Comparison of ENCODE assay signal across 17 cellular contexts in genomic region chr4:52198356-52198755, GRCh38.
"Had no signal": no experiment of that assay in that cellular context is flagged by ENCODE, and none has a peak within 500 bp of the region (broad histone marks: within the 10 kb centered on the region; RNA-seq: fewer than 3 reads in every experiment).

No MANE protein-coding gene starts in this region.

- H3K4me3 ChIP-seq: coronary artery, lower lobe of right lung, pancreas, right lobe of liver, smooth muscle cell, thoracic aorta, upper lobe of left lung had no signal

- H3K9ac ChIP-seq: SK-N-SH had no signal

- H3K4me2 ChIP-seq: SK-N-SH, smooth muscle cell had no signal

- H3K27ac ChIP-seq: coronary artery, lower lobe of right lung, pancreas, right lobe of liver, upper lobe of left lung had no signal

- H3K27me3 ChIP-seq: pancreas, right lobe of liver, upper lobe of left lung had no signal

- H3K4me1 ChIP-seq: lower lobe of right lung, pancreas, right lobe of liver, upper lobe of left lung had no signal

- H3K36me3 ChIP-seq: lower lobe of right lung, pancreas, right lobe of liver, thoracic aorta, upper lobe of left lung had no signal

- H3K9me3 ChIP-seq: lower lobe of right lung, pancreas, right lobe of liver, SK-N-SH, thoracic aorta, upper lobe of left lung had no signal

- H3K9me2 ChIP-seq: SK-N-SH had no signal

- DNase-seq: activated CD4-positive, alpha-beta T cell treated with anti-CD3 and anti-CD28 coated beads for 48 hours; activated CD4-positive, CD25-positive, alpha-beta regulatory T cell; activated CD8-positive, alpha-beta T cell treated with anti-CD3 and anti-CD28 coated beads for 36 hours; activated naive CD4-positive, alpha-beta T cell treated with Interleukin-2 at 50 U/mL for 16 hours; activated naive CD8-positive, alpha-beta T cell treated with anti-CD3 and anti-CD28 coated beads, Interleukin-2, amount 10 ng/mL, durations not matched to agents 7 days and 5 days; activated T-cell treated with anti-CD3 and anti-CD28 coated beads, Interleukin-2, amount 50 U/mL, for 1 hour; erythroblast; lower lobe of right lung; midbrain; pancreas; right lobe of liver; SK-N-SH; stimulated activated CD4-positive, alpha-beta T cell treated with anti-CD3 and anti-CD28 coated beads, Interleukin-4, amount 100 ng/mL, for 1 hour; upper lobe of left lung had no signal
